Comparison of ENCODE assay signal across 8 cellular contexts in the genomic region with DNA sequence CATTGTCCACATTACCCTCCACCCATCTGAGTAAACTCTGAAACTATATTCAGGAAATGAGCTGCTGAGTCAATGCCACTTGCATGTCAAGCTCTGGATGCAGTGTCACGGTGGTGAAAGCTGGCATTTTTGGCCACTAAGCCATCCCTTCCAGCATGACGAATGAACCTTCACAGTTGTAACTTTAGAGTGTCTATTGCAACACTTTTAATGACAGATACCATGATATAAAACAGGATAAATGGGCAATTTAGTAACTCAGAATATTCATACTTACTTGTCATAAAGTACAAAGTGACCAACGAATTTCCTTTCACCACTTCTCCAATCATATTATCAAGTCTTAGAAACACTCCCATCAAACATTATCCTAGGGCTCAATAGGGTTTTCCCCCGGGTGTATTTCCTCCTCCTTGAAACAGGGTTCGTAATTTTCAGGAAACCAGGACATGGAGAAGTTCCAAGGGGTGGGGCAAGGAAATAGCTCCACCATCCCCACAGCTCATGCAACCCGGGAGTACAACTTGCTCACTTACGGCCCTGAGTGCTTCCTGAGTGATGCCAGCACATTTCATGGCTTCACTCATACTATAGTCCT.
DNase-seq lines count a peak whose midpoint lies in the region; ATAC-seq and TF ChIP-seq lines count a peak whose summit lies in the region.

No MANE protein-coding gene starts in this region.

- peak; percentile 53 for ATAC-seq in HG02763 (IDR thresholded peaks at IDR 0.05; ENCODE audit: unreplicated experiment)
- ATAC-seq in T-helper 17 cell: peak; percentile 42
- no peak for ATAC-seq in GM18519 (IDR thresholded peaks at IDR 0.05; ENCODE audit: low FRiP score, unreplicated experiment)

- H3K27ac Mint-ChIP-seq in T-helper 17 cell (no peak overlapping the region), type B pancreatic cell (no peak overlapping the region)

- H3K36me3 Mint-ChIP-seq in T-helper 17 cell (ENCODE audit: low read depth) (no peaks in the 10 kb centered on the region), type B pancreatic cell (no peaks in the 10 kb centered on the region)

- H3K4me3 Mint-ChIP-seq in T-helper 17 cell (no peak overlapping the region), type B pancreatic cell (no peak overlapping the region)

- TF ChIP-seq CTCF in type B pancreatic cell (conservative IDR thresholded peaks at IDR 0.05): no peak

- no peaks in the 10 kb centered on the region for H3K27me3 Mint-ChIP-seq in T-helper 17 cell
- no peaks in the 10 kb centered on the region for H3K27me3 Mint-ChIP-seq in type B pancreatic cell

- no peaks in the 10 kb centered on the region for H3K9me3 Mint-ChIP-seq in type B pancreatic cell

- H3K4me1 Mint-ChIP-seq in T-helper 17 cell: peaks cover 3% of the 10 kb centered on the region
- no peaks in the 10 kb centered on the region for H3K4me1 Mint-ChIP-seq in type B pancreatic cell (ENCODE audit: unreplicated experiment)

- no peaks in the 10 kb centered on the region for H3K9me3 ChIP-seq in T-helper 17 cell (ENCODE audit: control insufficient read depth, low read length, poor library complexity, severe bottlenecking)

- DNase-seq in ELR (ENCODE audit: low read depth) (peak; percentile 92), T-helper 17 cell (no peak), islet precursor cell (peak; percentile 43), type B pancreatic cell (ENCODE audit: extremely low spot score, unreplicated experiment) (no peak), NCI-H510A (lab: John Stamatoyannopoulos, UW) (no peak), HuH-7 (ENCODE audit: low spot score) (no peak)

Comparison
In these comparisons a context has a peak if more than half of its experiments do, and no peak if none do; other contexts are left out.
1. DNase-seq: peak in ELR (single experiment) and islet precursor cell (single experiment); none in T-helper 17 cell (0 of 3), type B pancreatic cell (single experiment), NCI-H510A (single experiment) and HuH-7 (single experiment).